In genomic region chr20:6142348-6142993, GRCh38 we compare ENCODE assay signal across 8 cellular contexts. TPM values are rescaled to one million over a fixed set of nuclear protein-coding genes. Genes with fewer than 3 reads are reported as not detected.
DNase-seq lines count a peak whose midpoint lies in the region; ATAC-seq and TF ChIP-seq lines count a peak whose summit lies in the region.

No MANE protein-coding gene starts in this region.

- no peaks in the 10 kb centered on the region for H3K79me2 ChIP-seq in neural progenitor cell (ENCODE audit: low read depth)

- no peak overlapping the region for H3K27ac Mint-ChIP-seq in neural progenitor cell

- no peak overlapping the region for H3K4me2 ChIP-seq in neural progenitor cell

- peak; percentile 77 for TF ChIP-seq CTCF in GM13977 (IDR thresholded peaks at IDR 0.05; ENCODE audit: extremely low read depth, insufficient read depth, missing control alignments)
- peak; percentile 89 for TF ChIP-seq CTCF in neural progenitor cell (IDR thresholded peaks at IDR 0.05)

- H3K4me3 ChIP-seq in neural progenitor cell = no peak overlapping the region

- peak overlapping the region; percentile 38 for H2AFZ ChIP-seq in neural progenitor cell (replicated peaks)

- no peaks in the 10 kb centered on the region for H3K27me3 ChIP-seq in neural progenitor cell

- no peak overlapping the region for H3K27ac ChIP-seq in neural progenitor cell

- H3K36me3 Mint-ChIP-seq in neural progenitor cell = no peaks in the 10 kb centered on the region

- DNase-seq in AG08396 (ENCODE audit: low spot score) = peak; percentile 46
- DNase-seq in GM13977 (ENCODE audit: low spot score) = peak; percentile 65
- peak; percentile 36 for DNase-seq in NCI-H510A (lab: John Stamatoyannopoulos, UW)
- peak; percentile 62 for DNase-seq in activated CD8-positive, alpha-beta memory T cell treated with anti-CD3 and anti-CD28 coated beads for 24 hours
- DNase-seq in fibroblast of peridontal ligament (ENCODE audit: extremely low read depth) = peak; percentile 80
- DNase-seq in neural progenitor cell (ENCODE audit: low spot score) = peak; percentile 66
- no peak for DNase-seq in mesenteric fat pad (ENCODE audit: low spot score)

- H3K27me3 Mint-ChIP-seq in neural progenitor cell (ENCODE audit: insufficient read depth, low read depth) = peaks cover 7% of the 10 kb centered on the region

- peaks cover 6% of the 10 kb centered on the region for H3K9me3 Mint-ChIP-seq in neural progenitor cell

- no peaks in the 10 kb centered on the region for H4K20me1 ChIP-seq in neural progenitor cell (ENCODE audit: low read depth)

- no peaks in the 10 kb centered on the region for H3K4me1 Mint-ChIP-seq in neural progenitor cell

- no peaks in the 10 kb centered on the region for H3K36me3 ChIP-seq in neural progenitor cell

- peaks cover 7% of the 10 kb centered on the region for H3K9me3 ChIP-seq in neural progenitor cell (ENCODE audit: low read depth)

- no peak overlapping the region for H3K9ac ChIP-seq in neural progenitor cell

- H3K4me3 Mint-ChIP-seq in neural progenitor cell = no peak overlapping the region

- in situ Hi-C loops in GM13977 (cut with MboI; ENCODE audit: low pct_unique_long_range_greater_than_20kb, low sequenced_read_pairs, unreplicated experiment) = no loop called here

- ATAC-seq in HG03342 (IDR thresholded peaks at IDR 0.05; ENCODE audit: unreplicated experiment) = peak; percentile 91

- no peaks in the 10 kb centered on the region for H3K4me1 ChIP-seq in neural progenitor cell

- H3F3A ChIP-seq in neural progenitor cell (ENCODE audit: low read depth) = no peaks in the 10 kb centered on the region

RNA-seq across cellular contexts. Expression of gene FERMT1, which starts 19.6 kb away (rescaled TPM):
- total RNA-seq in neural progenitor cell (ENCODE audit: low replicate concordance) (1.3 and 1.6 TPM in 2 replicates), mesenteric fat pad (1.2 TPM)
